ENCODE assay signal across 1 cellular context in the genomic region with DNA sequence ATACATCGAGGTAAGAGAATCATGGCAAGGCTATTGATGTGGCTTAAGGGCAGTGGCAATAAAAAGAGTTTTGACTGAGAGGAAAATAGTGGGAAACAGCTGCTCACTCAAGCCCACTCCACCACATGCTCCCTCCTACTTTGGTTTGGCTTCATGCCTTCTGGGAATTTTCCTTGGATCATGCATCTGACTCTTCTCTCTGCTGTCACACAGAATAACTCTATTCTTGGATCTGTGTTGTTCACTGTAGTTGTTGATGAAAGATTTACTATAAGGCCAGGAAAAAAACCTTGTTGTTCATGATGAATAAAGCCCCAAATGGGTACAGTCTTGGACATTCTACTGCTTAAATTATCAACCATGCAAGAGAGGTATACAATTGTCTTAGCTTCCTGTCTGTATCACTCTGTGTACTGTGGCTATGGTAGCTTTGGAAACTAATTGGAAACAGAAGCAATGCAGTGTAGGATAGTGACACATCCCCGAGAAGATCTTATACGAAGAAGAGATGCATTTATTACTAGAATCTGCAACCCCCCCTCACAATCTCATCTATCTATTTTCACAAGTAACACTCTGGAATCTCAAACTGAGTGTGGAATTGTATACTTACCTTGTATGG.
TF ChIP-seq lines count a peak whose summit lies in the region.

No MANE protein-coding gene starts in this region.

TF ChIP-seq in HepG2, 621 proteins besides CTCF, POLR2A, EP300 and RAD21 (continued from another document):
- no peak for TF ChIP-seq ZSCAN20 (CRISPR knock-in tag; IDR thresholded peaks at IDR 0.05; ENCODE audit: borderline replicate concordance)
- no peak for TF ChIP-seq SRSF9 (IDR thresholded peaks at IDR 0.05; ENCODE audit: borderline replicate concordance, insufficient read depth, low read depth, low read length, poor library complexity, severe bottlenecking)
- no peak for TF ChIP-seq ZBTB38 (CRISPR knock-in tag; IDR thresholded peaks at IDR 0.05)
- TF ChIP-seq RFX3 (CRISPR knock-in tag; IDR thresholded peaks at IDR 0.05): no peak
